In the genomic region with DNA sequence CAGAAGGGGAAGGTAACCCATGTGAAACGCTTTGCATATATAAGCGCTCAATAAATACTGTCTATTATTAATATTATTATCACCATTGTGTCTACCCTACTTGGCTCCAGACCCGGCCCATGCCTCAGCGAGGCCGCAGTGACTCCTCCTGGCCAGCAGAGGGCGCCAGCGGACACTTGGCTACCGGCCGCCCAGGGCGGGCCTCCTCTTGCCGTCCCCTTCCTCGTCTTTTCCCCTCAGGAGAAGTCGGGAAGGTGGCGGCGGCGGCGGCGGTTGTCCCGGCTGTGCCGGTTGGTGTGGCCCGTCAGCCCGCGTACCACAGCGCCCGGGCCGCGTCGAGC, we compare ENCODE assay signal across 8 cellular contexts. TPM values are rescaled to one million over a fixed set of nuclear protein-coding genes. Genes with fewer than 3 reads are reported as not detected.
A peak's percentile ranks its signal among the peaks of the same experiment; 100 is the strongest.
DNase-seq lines count a peak whose midpoint lies in the region; ATAC-seq, FAIRE-seq and TF ChIP-seq lines count a peak whose summit lies in the region.

A gene with protein sequence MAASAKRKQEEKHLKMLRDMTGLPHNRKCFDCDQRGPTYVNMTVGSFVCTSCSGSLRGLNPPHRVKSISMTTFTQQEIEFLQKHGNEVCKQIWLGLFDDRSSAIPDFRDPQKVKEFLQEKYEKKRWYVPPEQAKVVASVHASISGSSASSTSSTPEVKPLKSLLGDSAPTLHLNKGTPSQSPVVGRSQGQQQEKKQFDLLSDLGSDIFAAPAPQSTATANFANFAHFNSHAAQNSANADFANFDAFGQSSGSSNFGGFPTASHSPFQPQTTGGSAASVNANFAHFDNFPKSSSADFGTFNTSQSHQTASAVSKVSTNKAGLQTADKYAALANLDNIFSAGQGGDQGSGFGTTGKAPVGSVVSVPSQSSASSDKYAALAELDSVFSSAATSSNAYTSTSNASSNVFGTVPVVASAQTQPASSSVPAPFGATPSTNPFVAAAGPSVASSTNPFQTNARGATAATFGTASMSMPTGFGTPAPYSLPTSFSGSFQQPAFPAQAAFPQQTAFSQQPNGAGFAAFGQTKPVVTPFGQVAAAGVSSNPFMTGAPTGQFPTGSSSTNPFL (plus strand): TSS at position 233 of the 341 bp plus-strand sequence. CDS start 266 bp downstream, outside the sequence.

- H3K9ac ChIP-seq in SK-N-SH: peak within 1 kb of the TSS; percentile 95

- H3K4me1 Mint-ChIP-seq in activated naive CD4-positive, alpha-beta T cell treated with anti-CD3 and anti-CD28 coated beads, Interleukin-2, amount 10 ng/mL, durations not matched to agents 7 days and 5 days: peaks cover 45% of the 10 kb centered on the region

- TF ChIP-seq CTCF in GM06990 (IDR thresholded peaks at IDR 0.05; ENCODE audit: insufficient read depth, low read length, poor library complexity, severe bottlenecking) (peak; percentile 99), SK-N-SH (IDR thresholded peaks at IDR 0.05) (peak; percentile 96), omental fat pad (IDR thresholded peaks at IDR 0.05) (peak in 2 of 3 donors; percentile 94 to 97)

- no peak within 1 kb of the TSS for H2AFZ ChIP-seq in SK-N-SH (ENCODE audit: low read depth)

- no peaks in the 10 kb centered on the region for H3K27me3 Mint-ChIP-seq in activated naive CD4-positive, alpha-beta T cell treated with anti-CD3 and anti-CD28 coated beads, Interleukin-2, amount 10 ng/mL, durations not matched to agents 7 days and 5 days

- peak within 1 kb of the TSS; percentile 84 for H3K27ac Mint-ChIP-seq in activated naive CD4-positive, alpha-beta T cell treated with anti-CD3 and anti-CD28 coated beads, Interleukin-2, amount 10 ng/mL, durations not matched to agents 7 days and 5 days

- peak within 1 kb of the TSS; percentile 93 for H3K4me2 ChIP-seq in SK-N-SH

- H3F3A ChIP-seq in SK-N-SH (replicated peaks; ENCODE audit: insufficient read depth): peaks cover under 1% of the 10 kb centered on the region

- peaks cover 5% of the 10 kb centered on the region in 2 experiments; a peak in 2 of 4 replicates for H3K4me1 ChIP-seq in SK-N-SH (ENCODE audit: control insufficient read depth in 1 of 2, insufficient read depth in 2 of 2, low read depth in 1 of 2, low read length in 1 of 2)

- H3K9me3 Mint-ChIP-seq in activated naive CD4-positive, alpha-beta T cell treated with anti-CD3 and anti-CD28 coated beads, Interleukin-2, amount 10 ng/mL, durations not matched to agents 7 days and 5 days: no peaks in the 10 kb centered on the region

- peaks cover 47% of the 10 kb centered on the region for H3K79me2 ChIP-seq in SK-N-SH (ENCODE audit: insufficient read depth)

- H3K27me3 ChIP-seq in GM06990 (replicated peaks; ENCODE audit: control insufficient read depth, insufficient read depth, low read length) (no peaks in the 10 kb centered on the region), SK-N-SH (ENCODE audit: insufficient read depth) (no peaks in the 10 kb centered on the region)

- TF ChIP-seq RAD21 in SK-N-SH (IDR thresholded peaks at IDR 0.05; ENCODE audit: low read length): peak; percentile 60

- H3K36me3 ChIP-seq in GM06990 (ENCODE audit: control insufficient read depth, insufficient read depth, low read length) (no peaks in the 10 kb centered on the region), SK-N-SH (replicated peaks in 1 of 2; ENCODE audit: control insufficient read depth in 1 of 2, insufficient read depth in 2 of 2, low read length in 1 of 2) (no peaks in the 10 kb centered on the region)

- H3K9me3 ChIP-seq in SK-N-SH: no peaks in the 10 kb centered on the region

- H3K4me3 ChIP-seq in GM06990 (replicated peaks; ENCODE audit: low read depth, low read length): peak within 1 kb of the TSS; percentile 92
- H3K4me3 ChIP-seq in SK-N-SH (ENCODE audit: low read depth in 2 of 2, low read length in 1 of 2): peak within 1 kb of the TSS; percentile 74 to 87

- H3K9me2 ChIP-seq in SK-N-SH: no peaks in the 10 kb centered on the region

- under 1% methylated on average over 14 of the region's 28 CpGs for WGBS in SK-N-SH (ENCODE audit: low lambda C conversion rate)

- no peaks in the 10 kb centered on the region for H3K36me3 Mint-ChIP-seq in activated naive CD4-positive, alpha-beta T cell treated with anti-CD3 and anti-CD28 coated beads, Interleukin-2, amount 10 ng/mL, durations not matched to agents 7 days and 5 days

- peak within 1 kb of the TSS; percentile 87 for H3K4me3 Mint-ChIP-seq in activated naive CD4-positive, alpha-beta T cell treated with anti-CD3 and anti-CD28 coated beads, Interleukin-2, amount 10 ng/mL, durations not matched to agents 7 days and 5 days

- H3K27ac ChIP-seq in SK-N-SH (ENCODE audit: low read depth in 2 of 2, low read length in 1 of 2): peak within 1 kb of the TSS; percentile 68 to 73; a peak in 3 of 4 replicates
- H3K27ac ChIP-seq in temporal lobe (ENCODE audit: low read depth, low read length): no peak within 1 kb of the TSS

- peaks cover 40% of the 10 kb centered on the region for H4K20me1 ChIP-seq in SK-N-SH (ENCODE audit: insufficient read depth)

- DNase-seq in GM06990 (ENCODE audit: extremely low read depth, insufficient read length) (peak; percentile 77), H54 (ENCODE audit: insufficient read length, low spot score) (peak; percentile 80), LoVo (ENCODE audit: low spot score) (peak; percentile 84), SK-N-SH (peak; percentile 96), globus pallidus (ENCODE audit: low spot score) (peak; percentile 76), omental fat pad (ENCODE audit: low spot score) (peak; percentile 76)
- peak; percentile 87 for DNase-seq in activated naive CD4-positive, alpha-beta T cell treated with anti-CD3 and anti-CD28 coated beads, Interleukin-2, amount 10 ng/mL, durations not matched to agents 7 days and 5 days

- peak; percentile 65 for FAIRE-seq in H54 (lab: Jason Lieb, UNC)

- TF ChIP-seq EP300 in SK-N-SH (IDR thresholded peaks at IDR 0.05; ENCODE audit: borderline replicate concordance in 1 of 2, low read depth in 1 of 2, low read length in 1 of 2): peak in 1 of 2 experiments; percentile 20; a peak in 1 of 4 replicates

- peak; percentile 93 for ATAC-seq in omental fat pad (ENCODE audit: low FRiP score)

- TF ChIP-seq POLR2A in H54 (IDR thresholded peaks at IDR 0.05; ENCODE audit: low read depth, low read length): peak; percentile 64

- POLR2A ChIA-PET in SK-N-SH (lab: Yijun Ruan, JAX): no interaction called here

- CTCF ChIA-PET in SK-N-SH (lab: Yijun Ruan, JAX): interaction anchor here (0.9 to 1.7 kb wide), 6 partner anchors 12 to 669 kb away, joined by 3 to 7 read pairs (median 4); no protein-coding TSS in a partner anchor
- CTCF ChIA-PET in activated naive CD4-positive, alpha-beta T cell treated with anti-CD3 and anti-CD28 coated beads, Interleukin-2, amount 10 ng/mL, durations not matched to agents 7 days and 5 days (lab: Charles Lee): interaction anchor here (1.0 to 1.3 kb wide), 3 partner anchors 10 to 17 kb away, joined by 5 to 6 read pairs (median 5); no protein-coding TSS in a partner anchor

TF ChIP-seq in SK-N-SH, 30 proteins besides CTCF, POLR2A, EP300 and RAD21 (continues in another document):
- TF ChIP-seq FOXM1 (IDR thresholded peaks at IDR 0.05; ENCODE audit: low read depth): 0 out of 2 replicates have a peak, but pooled peaks have one; percentile 21
- TF ChIP-seq JUND (IDR thresholded peaks at IDR 0.05): no peak; the same call in 1 of the 2 replicates
- TF ChIP-seq RXRA (IDR thresholded peaks at IDR 0.05; ENCODE audit: borderline replicate concordance, low read depth): no peak; the same call in 1 of the 2 replicates
- TF ChIP-seq RFX5 (IDR thresholded peaks at IDR 0.05; ENCODE audit: low read length): no peak
- TF ChIP-seq MXI1 (IDR thresholded peaks at IDR 0.05; ENCODE audit: low read depth, low read length): peak; percentile 7; the same call in 1 of the 2 replicates
- no peak for TF ChIP-seq RCOR1 (IDR thresholded peaks at IDR 0.05; ENCODE audit: low read length)
- TF ChIP-seq TAF1 (IDR thresholded peaks at IDR 0.05; ENCODE audit: borderline replicate concordance, low read depth, low read length): peak; percentile 87
- TF ChIP-seq GABPA (IDR thresholded peaks at IDR 0.05; ENCODE audit: low read depth): peak; percentile 52
- peak; percentile 70; the same call in 1 of the 2 replicates for TF ChIP-seq SIN3A (IDR thresholded peaks at IDR 0.05; ENCODE audit: borderline replicate concordance, low read depth, low read length)
- TF ChIP-seq, protein P1, sequence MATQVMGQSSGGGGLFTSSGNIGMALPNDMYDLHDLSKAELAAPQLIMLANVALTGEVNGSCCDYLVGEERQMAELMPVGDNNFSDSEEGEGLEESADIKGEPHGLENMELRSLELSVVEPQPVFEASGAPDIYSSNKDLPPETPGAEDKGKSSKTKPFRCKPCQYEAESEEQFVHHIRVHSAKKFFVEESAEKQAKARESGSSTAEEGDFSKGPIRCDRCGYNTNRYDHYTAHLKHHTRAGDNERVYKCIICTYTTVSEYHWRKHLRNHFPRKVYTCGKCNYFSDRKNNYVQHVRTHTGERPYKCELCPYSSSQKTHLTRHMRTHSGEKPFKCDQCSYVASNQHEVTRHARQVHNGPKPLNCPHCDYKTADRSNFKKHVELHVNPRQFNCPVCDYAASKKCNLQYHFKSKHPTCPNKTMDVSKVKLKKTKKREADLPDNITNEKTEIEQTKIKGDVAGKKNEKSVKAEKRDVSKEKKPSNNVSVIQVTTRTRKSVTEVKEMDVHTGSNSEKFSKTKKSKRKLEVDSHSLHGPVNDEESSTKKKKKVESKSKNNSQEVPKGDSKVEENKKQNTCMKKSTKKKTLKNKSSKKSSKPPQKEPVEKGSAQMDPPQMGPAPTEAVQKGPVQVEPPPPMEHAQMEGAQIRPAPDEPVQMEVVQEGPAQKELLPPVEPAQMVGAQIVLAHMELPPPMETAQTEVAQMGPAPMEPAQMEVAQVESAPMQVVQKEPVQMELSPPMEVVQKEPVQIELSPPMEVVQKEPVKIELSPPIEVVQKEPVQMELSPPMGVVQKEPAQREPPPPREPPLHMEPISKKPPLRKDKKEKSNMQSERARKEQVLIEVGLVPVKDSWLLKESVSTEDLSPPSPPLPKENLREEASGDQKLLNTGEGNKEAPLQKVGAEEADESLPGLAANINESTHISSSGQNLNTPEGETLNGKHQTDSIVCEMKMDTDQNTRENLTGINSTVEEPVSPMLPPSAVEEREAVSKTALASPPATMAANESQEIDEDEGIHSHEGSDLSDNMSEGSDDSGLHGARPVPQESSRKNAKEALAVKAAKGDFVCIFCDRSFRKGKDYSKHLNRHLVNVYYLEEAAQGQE (IDR thresholded peaks at IDR 0.05; ENCODE audit: low read depth, low read length): no peak
- no peak for TF ChIP-seq NRF1 (IDR thresholded peaks at IDR 0.05; ENCODE audit: low read depth, low read length)
- TF ChIP-seq POLR2AphosphoS5 (IDR thresholded peaks at IDR 0.05; ENCODE audit: low read depth, low read length): peak; percentile 68

RNA-seq across cellular contexts. Expression of the gene that starts here (rescaled TPM):
- polyA plus RNA-seq in SK-N-SH (2012; rRNA removed): 42.3 and 62.7 TPM in 2 replicates
- 41.6 and 49.2 TPM in 2 replicates for polyA plus RNA-seq in SK-N-SH (2012; cell fraction: cytosol; rRNA removed)
- 30.2 and 65.2 TPM in 2 replicates for polyA plus RNA-seq in SK-N-SH (2012; cell fraction: nucleus; rRNA removed)
- total RNA-seq in omental fat pad: 100 to 1,000 TPM in 3 of 4 donors, 10 to 100 TPM in 1; 85.7 to 265 (median 186) TPM
- total RNA-seq in temporal lobe: 54.6 TPM
